ENCODE assay signal across 1 cellular context in genomic region chr10:70672993-70673928, GRCh38.
A peak's percentile ranks its signal among the peaks of the same experiment; 100 is the strongest.
TF ChIP-seq lines count a peak whose summit lies in the region.

No MANE protein-coding gene starts in this region.

TF ChIP-seq in K562, 482 proteins besides CTCF, POLR2A, EP300 and RAD21 (continued from another document and continues in another):
- TF ChIP-seq, protein P1, sequence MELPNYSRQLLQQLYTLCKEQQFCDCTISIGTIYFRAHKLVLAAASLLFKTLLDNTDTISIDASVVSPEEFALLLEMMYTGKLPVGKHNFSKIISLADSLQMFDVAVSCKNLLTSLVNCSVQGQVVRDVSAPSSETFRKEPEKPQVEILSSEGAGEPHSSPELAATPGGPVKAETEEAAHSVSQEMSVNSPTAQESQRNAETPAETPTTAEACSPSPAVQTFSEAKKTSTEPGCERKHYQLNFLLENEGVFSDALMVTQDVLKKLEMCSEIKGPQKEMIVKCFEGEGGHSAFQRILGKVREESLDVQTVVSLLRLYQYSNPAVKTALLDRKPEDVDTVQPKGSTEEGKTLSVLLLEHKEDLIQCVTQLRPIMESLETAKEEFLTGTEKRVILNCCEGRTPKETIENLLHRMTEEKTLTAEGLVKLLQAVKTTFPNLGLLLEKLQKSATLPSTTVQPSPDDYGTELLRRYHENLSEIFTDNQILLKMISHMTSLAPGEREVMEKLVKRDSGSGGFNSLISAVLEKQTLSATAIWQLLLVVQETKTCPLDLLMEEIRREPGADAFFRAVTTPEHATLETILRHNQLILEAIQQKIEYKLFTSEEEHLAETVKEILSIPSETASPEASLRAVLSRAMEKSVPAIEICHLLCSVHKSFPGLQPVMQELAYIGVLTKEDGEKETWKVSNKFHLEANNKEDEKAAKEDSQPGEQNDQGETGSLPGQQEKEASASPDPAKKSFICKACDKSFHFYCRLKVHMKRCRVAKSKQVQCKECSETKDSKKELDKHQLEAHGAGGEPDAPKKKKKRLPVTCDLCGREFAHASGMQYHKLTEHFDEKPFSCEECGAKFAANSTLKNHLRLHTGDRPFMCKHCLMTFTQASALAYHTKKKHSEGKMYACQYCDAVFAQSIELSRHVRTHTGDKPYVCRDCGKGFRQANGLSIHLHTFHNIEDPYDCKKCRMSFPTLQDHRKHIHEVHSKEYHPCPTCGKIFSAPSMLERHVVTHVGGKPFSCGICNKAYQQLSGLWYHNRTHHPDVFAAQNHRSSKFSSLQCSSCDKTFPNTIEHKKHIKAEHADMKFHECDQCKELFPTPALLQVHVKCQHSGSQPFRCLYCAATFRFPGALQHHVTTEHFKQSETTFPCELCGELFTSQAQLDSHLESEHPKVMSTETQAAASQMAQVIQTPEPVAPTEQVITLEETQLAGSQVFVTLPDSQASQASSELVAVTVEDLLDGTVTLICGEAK (IDR thresholded peaks at IDR 0.05) = 0 out of 2 replicates have a peak, but pooled peaks have one; percentile 52
- TF ChIP-seq, protein P1 (CRISPR knock-in tag; IDR thresholded peaks at IDR 0.05) = no peak
- TF ChIP-seq ESRRB (CRISPR knock-in tag; IDR thresholded peaks at IDR 0.05; ENCODE audit: borderline replicate concordance) (peak; percentile 77; the same call in 1 of the 2 replicates), MCM7 (IDR thresholded peaks at IDR 0.05) (no peak), ZNF143 (CRISPR knock-in tag; IDR thresholded peaks at IDR 0.05) (no peak), BRD4 (IDR thresholded peaks at IDR 0.05) (no peak), HDGF (IDR thresholded peaks at IDR 0.05) (peak; percentile 85), ZBTB2 (IDR thresholded peaks at IDR 0.05) (0 out of 2 replicates have a peak, but pooled peaks have one; percentile 13), CCNT2 (IDR thresholded peaks at IDR 0.05; ENCODE audit: borderline replicate concordance, extremely low read depth, insufficient read length, low read depth, low read length) (peak; percentile 2), ZBTB7A (IDR thresholded peaks at IDR 0.05; ENCODE audit: borderline replicate concordance, control insufficient read depth, low read depth, low read length) (0 out of 2 replicates have a peak, but pooled peaks have one; percentile 39), NR2F6 (CRISPR knock-in tag; IDR thresholded peaks at IDR 0.05) (0 out of 2 replicates have a peak, but pooled peaks have one; percentile 17), CBX5 (IDR thresholded peaks at IDR 0.05; ENCODE audit: borderline replicate concordance, low read depth) (no peak), SMARCA4 (IDR thresholded peaks at IDR 0.05) (no peak), ZNF830 (CRISPR knock-in tag; IDR thresholded peaks at IDR 0.05) (0 out of 2 replicates have a peak, but pooled peaks have one; percentile 59), RBM39 (optimal IDR thresholded peaks at IDR 0.05; ENCODE audit: low read depth, low read length) (peak; percentile 51), ZNF175 (CRISPR knock-in tag; IDR thresholded peaks at IDR 0.05; ENCODE audit: low read depth) (0 out of 2 replicates have a peak, but pooled peaks have one; percentile 29)
- TF ChIP-seq, protein P2, sequence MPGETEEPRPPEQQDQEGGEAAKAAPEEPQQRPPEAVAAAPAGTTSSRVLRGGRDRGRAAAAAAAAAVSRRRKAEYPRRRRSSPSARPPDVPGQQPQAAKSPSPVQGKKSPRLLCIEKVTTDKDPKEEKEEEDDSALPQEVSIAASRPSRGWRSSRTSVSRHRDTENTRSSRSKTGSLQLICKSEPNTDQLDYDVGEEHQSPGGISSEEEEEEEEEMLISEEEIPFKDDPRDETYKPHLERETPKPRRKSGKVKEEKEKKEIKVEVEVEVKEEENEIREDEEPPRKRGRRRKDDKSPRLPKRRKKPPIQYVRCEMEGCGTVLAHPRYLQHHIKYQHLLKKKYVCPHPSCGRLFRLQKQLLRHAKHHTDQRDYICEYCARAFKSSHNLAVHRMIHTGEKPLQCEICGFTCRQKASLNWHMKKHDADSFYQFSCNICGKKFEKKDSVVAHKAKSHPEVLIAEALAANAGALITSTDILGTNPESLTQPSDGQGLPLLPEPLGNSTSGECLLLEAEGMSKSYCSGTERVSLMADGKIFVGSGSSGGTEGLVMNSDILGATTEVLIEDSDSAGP (CRISPR knock-in tag; IDR thresholded peaks at IDR 0.05) = 0 out of 2 replicates have a peak, but pooled peaks have one; percentile 7
- TF ChIP-seq, protein P3, sequence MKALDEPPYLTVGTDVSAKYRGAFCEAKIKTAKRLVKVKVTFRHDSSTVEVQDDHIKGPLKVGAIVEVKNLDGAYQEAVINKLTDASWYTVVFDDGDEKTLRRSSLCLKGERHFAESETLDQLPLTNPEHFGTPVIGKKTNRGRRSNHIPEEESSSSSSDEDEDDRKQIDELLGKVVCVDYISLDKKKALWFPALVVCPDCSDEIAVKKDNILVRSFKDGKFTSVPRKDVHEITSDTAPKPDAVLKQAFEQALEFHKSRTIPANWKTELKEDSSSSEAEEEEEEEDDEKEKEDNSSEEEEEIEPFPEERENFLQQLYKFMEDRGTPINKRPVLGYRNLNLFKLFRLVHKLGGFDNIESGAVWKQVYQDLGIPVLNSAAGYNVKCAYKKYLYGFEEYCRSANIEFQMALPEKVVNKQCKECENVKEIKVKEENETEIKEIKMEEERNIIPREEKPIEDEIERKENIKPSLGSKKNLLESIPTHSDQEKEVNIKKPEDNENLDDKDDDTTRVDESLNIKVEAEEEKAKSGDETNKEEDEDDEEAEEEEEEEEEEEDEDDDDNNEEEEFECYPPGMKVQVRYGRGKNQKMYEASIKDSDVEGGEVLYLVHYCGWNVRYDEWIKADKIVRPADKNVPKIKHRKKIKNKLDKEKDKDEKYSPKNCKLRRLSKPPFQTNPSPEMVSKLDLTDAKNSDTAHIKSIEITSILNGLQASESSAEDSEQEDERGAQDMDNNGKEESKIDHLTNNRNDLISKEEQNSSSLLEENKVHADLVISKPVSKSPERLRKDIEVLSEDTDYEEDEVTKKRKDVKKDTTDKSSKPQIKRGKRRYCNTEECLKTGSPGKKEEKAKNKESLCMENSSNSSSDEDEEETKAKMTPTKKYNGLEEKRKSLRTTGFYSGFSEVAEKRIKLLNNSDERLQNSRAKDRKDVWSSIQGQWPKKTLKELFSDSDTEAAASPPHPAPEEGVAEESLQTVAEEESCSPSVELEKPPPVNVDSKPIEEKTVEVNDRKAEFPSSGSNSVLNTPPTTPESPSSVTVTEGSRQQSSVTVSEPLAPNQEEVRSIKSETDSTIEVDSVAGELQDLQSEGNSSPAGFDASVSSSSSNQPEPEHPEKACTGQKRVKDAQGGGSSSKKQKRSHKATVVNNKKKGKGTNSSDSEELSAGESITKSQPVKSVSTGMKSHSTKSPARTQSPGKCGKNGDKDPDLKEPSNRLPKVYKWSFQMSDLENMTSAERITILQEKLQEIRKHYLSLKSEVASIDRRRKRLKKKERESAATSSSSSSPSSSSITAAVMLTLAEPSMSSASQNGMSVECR (CRISPR knock-in tag; IDR thresholded peaks at IDR 0.05) = 0 out of 2 replicates have a peak, but pooled peaks have one; percentile 24
- TF ChIP-seq, protein P4, sequence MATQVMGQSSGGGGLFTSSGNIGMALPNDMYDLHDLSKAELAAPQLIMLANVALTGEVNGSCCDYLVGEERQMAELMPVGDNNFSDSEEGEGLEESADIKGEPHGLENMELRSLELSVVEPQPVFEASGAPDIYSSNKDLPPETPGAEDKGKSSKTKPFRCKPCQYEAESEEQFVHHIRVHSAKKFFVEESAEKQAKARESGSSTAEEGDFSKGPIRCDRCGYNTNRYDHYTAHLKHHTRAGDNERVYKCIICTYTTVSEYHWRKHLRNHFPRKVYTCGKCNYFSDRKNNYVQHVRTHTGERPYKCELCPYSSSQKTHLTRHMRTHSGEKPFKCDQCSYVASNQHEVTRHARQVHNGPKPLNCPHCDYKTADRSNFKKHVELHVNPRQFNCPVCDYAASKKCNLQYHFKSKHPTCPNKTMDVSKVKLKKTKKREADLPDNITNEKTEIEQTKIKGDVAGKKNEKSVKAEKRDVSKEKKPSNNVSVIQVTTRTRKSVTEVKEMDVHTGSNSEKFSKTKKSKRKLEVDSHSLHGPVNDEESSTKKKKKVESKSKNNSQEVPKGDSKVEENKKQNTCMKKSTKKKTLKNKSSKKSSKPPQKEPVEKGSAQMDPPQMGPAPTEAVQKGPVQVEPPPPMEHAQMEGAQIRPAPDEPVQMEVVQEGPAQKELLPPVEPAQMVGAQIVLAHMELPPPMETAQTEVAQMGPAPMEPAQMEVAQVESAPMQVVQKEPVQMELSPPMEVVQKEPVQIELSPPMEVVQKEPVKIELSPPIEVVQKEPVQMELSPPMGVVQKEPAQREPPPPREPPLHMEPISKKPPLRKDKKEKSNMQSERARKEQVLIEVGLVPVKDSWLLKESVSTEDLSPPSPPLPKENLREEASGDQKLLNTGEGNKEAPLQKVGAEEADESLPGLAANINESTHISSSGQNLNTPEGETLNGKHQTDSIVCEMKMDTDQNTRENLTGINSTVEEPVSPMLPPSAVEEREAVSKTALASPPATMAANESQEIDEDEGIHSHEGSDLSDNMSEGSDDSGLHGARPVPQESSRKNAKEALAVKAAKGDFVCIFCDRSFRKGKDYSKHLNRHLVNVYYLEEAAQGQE (CRISPR knock-in tag; IDR thresholded peaks at IDR 0.05; ENCODE audit: low read depth) = peak; percentile 60; the same call in 1 of the 2 replicates
- TF ChIP-seq, protein P5, sequence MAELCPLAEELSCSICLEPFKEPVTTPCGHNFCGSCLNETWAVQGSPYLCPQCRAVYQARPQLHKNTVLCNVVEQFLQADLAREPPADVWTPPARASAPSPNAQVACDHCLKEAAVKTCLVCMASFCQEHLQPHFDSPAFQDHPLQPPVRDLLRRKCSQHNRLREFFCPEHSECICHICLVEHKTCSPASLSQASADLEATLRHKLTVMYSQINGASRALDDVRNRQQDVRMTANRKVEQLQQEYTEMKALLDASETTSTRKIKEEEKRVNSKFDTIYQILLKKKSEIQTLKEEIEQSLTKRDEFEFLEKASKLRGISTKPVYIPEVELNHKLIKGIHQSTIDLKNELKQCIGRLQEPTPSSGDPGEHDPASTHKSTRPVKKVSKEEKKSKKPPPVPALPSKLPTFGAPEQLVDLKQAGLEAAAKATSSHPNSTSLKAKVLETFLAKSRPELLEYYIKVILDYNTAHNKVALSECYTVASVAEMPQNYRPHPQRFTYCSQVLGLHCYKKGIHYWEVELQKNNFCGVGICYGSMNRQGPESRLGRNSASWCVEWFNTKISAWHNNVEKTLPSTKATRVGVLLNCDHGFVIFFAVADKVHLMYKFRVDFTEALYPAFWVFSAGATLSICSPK (IDR thresholded peaks at IDR 0.05; ENCODE audit: borderline replicate concordance) = no peak
- TF ChIP-seq, protein P6, sequence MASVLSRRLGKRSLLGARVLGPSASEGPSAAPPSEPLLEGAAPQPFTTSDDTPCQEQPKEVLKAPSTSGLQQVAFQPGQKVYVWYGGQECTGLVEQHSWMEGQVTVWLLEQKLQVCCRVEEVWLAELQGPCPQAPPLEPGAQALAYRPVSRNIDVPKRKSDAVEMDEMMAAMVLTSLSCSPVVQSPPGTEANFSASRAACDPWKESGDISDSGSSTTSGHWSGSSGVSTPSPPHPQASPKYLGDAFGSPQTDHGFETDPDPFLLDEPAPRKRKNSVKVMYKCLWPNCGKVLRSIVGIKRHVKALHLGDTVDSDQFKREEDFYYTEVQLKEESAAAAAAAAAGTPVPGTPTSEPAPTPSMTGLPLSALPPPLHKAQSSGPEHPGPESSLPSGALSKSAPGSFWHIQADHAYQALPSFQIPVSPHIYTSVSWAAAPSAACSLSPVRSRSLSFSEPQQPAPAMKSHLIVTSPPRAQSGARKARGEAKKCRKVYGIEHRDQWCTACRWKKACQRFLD (CRISPR knock-in tag; IDR thresholded peaks at IDR 0.05) = 0 out of 2 replicates have a peak, but pooled peaks have one; percentile 45
